Comparison of ENCODE assay signal across 8 cellular contexts in genomic region chr20:10673176-10673830, GRCh38. TPM values are rescaled to one million over a fixed set of nuclear protein-coding genes. Genes with fewer than 3 reads are reported as not detected.
DNase-seq lines count a peak whose midpoint lies in the region; ATAC-seq and TF ChIP-seq lines count a peak whose summit lies in the region.

No MANE protein-coding gene starts in this region.

- no peak for TF ChIP-seq POLR2A in gastrocnemius medialis (IDR thresholded peaks at IDR 0.05)

- no peak for TF ChIP-seq CTCF in astrocyte of the cerebellum (IDR thresholded peaks at IDR 0.05; ENCODE audit: low read depth, low read length, missing control alignments)
- no peak for TF ChIP-seq CTCF in gastrocnemius medialis (IDR thresholded peaks at IDR 0.05 in 4 of 5, conservative IDR thresholded peaks at IDR 0.05 in 1 of 5)

- H3K36me3 ChIP-seq in gastrocnemius medialis = no peaks in the 10 kb centered on the region

- H3K9me3 ChIP-seq in gastrocnemius medialis = no peaks in the 10 kb centered on the region

- H3K27ac ChIP-seq in gastrocnemius medialis = peak overlapping the region; percentile 86 to 95 (median 88)

- in situ Hi-C loops in astrocyte of the cerebellum (cut with HindIII; ENCODE audit: low sequenced_read_pairs) (no loop called here), gastrocnemius medialis (cut with MboI; ENCODE audit: low sequenced_read_pairs in 4 of 4) (loop anchor here in 2 of 4 donors (10.0 to 25.0 kb wide), 3 partner anchors 531 to 1239 kb away; partner anchors contain the start of gene BTBD3 (in 1 of the 2))

- intact Hi-C loops in gastrocnemius medialis (cut with DNase I; ENCODE audit: low total_unique reads) = loop anchor here (2.0 to 10.0 kb wide), 3 partner anchors 305 to 871 kb away; no protein-coding TSS in a partner anchor

- H3K27me3 ChIP-seq in gastrocnemius medialis = no peaks in the 10 kb centered on the region

- peak; percentile 35 to 43 for ATAC-seq in gastrocnemius medialis
- no peak for ATAC-seq in GM18517 (IDR thresholded peaks at IDR 0.05; ENCODE audit: unreplicated experiment)

- peak overlapping the region; percentile 59 for H3K4me3 ChIP-seq in astrocyte of the cerebellum (ENCODE audit: low read depth, low read length)
- peak overlapping the region; percentile 62 to 98 (median 82) for H3K4me3 ChIP-seq in gastrocnemius medialis

- peaks cover 4 to 19% of the 10 kb centered on the region in 2 donors for H3K4me1 ChIP-seq in gastrocnemius medialis

- DNase-seq in activated CD8-positive, alpha-beta memory T cell treated with anti-CD3 and anti-CD28 coated beads for 24 hours = peak; percentile 62
- no peak for DNase-seq in activated CD8-positive, alpha-beta memory T cell treated with anti-CD3 and anti-CD28 coated beads, Interleukin-2, amount 50 U/mL, for 4 hours
- DNase-seq in NCI-H526 treated with DMSO at 0.1 percent for 48 hours (lab: John Stamatoyannopoulos, UW) (peak; percentile 77), astrocyte of the cerebellum (ENCODE audit: low read depth) (no peak), hypothalamus (lab: John Stamatoyannopoulos, UW) (peak in 29 of 51 donors; percentile 26 to 78 (median 50)), gastrocnemius medialis (peak in 1 of 2 donors; percentile 17)
- DNase-seq in NK-92 treated with Interleukin-12 subunit alpha and Interleukin-12 subunit beta, amount 100 ng/mL, for 24 hours (lab: John Stamatoyannopoulos, UW) = no peak

RNA-seq across cellular contexts. Expression of gene JAG1, which starts 0.5 kb away (rescaled TPM):
- total RNA-seq in gastrocnemius medialis = 10 to 100 TPM; 10.3 to 19.6 (median 13.2) TPM

Comparison
In these comparisons a context has a peak if more than half of its experiments do, and no peak if none do; other contexts are left out.
1. DNase-seq: peak in activated CD8-positive, alpha-beta memory T cell treated with anti-CD3 and anti-CD28 coated beads for 24 hours (single experiment), NCI-H526 treated with DMSO at 0.1 percent for 48 hours (single experiment) and hypothalamus (29 of 51); none in activated CD8-positive, alpha-beta memory T cell treated with anti-CD3 and anti-CD28 coated beads, Interleukin-2, amount 50 U/mL, for 4 hours (single experiment), astrocyte of the cerebellum (single experiment) and NK-92 treated with Interleukin-12 subunit alpha and Interleukin-12 subunit beta, amount 100 ng/mL, for 24 hours (single experiment).